In the genomic region with DNA sequence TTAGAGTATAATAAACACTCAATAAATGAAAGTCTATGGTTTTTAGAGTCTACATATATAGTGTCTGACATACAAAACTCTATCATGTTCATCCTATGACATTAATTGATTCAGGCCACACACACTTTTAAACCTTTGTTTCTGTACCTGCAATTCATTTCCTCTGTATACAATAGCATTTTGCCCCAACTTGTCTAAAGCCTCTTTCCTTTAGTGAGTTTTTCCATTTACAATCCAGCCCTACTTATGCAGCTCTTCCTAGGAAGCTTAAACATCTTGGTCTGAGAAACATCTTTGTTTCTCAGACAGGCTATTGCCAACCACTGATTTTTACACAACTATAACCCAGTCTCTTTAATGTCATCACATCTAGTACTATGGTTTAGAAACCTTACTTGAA, we compare ENCODE assay signal across 9 cellular contexts.
"Had no signal": no experiment of that assay in that cellular context is flagged by ENCODE, and none has a peak within 500 bp of the region (broad histone marks: within the 10 kb centered on the region; RNA-seq: fewer than 3 reads in every experiment).

No MANE protein-coding gene starts in this region.

- H3K9ac ChIP-seq: GM23248 had no signal

- H3K36me3 Mint-ChIP-seq: IgD-negative memory B cell had no signal

- H2AFZ ChIP-seq: GM23248 had no signal

- H3K4me3 Mint-ChIP-seq: HFFc6, IgD-negative memory B cell had no signal

- H3K36me3 ChIP-seq: HAP-1 had no signal

- H3K4me1 Mint-ChIP-seq: IgD-negative memory B cell had no signal

- H3K9me3 Mint-ChIP-seq: HFFc6, IgD-negative memory B cell had no signal

- H3K27ac Mint-ChIP-seq: HFFc6, IgD-negative memory B cell had no signal

- H3K27me3 Mint-ChIP-seq: IgD-negative memory B cell had no signal

- H3K9me3 ChIP-seq: HAP-1 had no signal

- H3K4me1 ChIP-seq: HAP-1 had no signal

- FAIRE-seq: HepG2 had no signal

- DNase-seq: GM23248, GOT3, H7, HFFc6 had no signal

- ATAC-seq: HCT116, HepG2 had no signal

- H3K27ac ChIP-seq: GM23248, HL-60 had no signal

- H3K4me3 ChIP-seq: GM23248, HAP-1 had no signal
